Comparison of ENCODE assay signal across 23 cellular contexts in genomic region chr22:38762607-38763006, GRCh38. TPM values are rescaled to one million over a fixed set of nuclear protein-coding genes. Genes with fewer than 3 reads are reported as not detected.
DNase-seq lines count a peak whose midpoint lies in the region; ATAC-seq and TF ChIP-seq lines count a peak whose summit lies in the region.
"Had no signal": no experiment of that assay in that cellular context is flagged by ENCODE, and none has a peak within 500 bp of the region (broad histone marks: within the 10 kb centered on the region; RNA-seq: fewer than 3 reads in every experiment).

No MANE protein-coding gene starts in this region.

- no peaks in the 10 kb centered on the region for H3K27me3 ChIP-seq in breast epithelium
- no peaks in the 10 kb centered on the region for H3K27me3 ChIP-seq in uterus
- H3K27me3 ChIP-seq: body of pancreas, heart left ventricle had no signal

- peaks cover 3% of the 10 kb centered on the region for H3K9me3 Mint-ChIP-seq in glutamatergic neuron (ENCODE audit: unreplicated experiment)
- H3K9me3 Mint-ChIP-seq: nephron progenitor cell, WTC11 had no signal

- no peak overlapping the region for H3K4me3 Mint-ChIP-seq in glutamatergic neuron (ENCODE audit: unreplicated experiment)
- H3K4me3 Mint-ChIP-seq: nephron progenitor cell, WTC11 had no signal

- intact Hi-C loops in breast epithelium (cut with DNase I; ENCODE audit: low total_unique reads) (no loop called here), uterus (cut with DNase I; ENCODE audit: low total_unique reads) (no loop called here)

- H3K4me3 ChIP-seq in breast epithelium (no peak overlapping the region), uterus (no peak overlapping the region)
- H3K4me3 ChIP-seq: body of pancreas, heart left ventricle, lung, tibial artery had no signal

- H3K36me3 ChIP-seq in breast epithelium (no peaks in the 10 kb centered on the region), uterus (no peaks in the 10 kb centered on the region)
- H3K36me3 ChIP-seq: heart left ventricle, tibial artery had no signal

- H3K9me3 ChIP-seq in breast epithelium (no peaks in the 10 kb centered on the region), uterus (no peaks in the 10 kb centered on the region)
- H3K9me3 ChIP-seq: body of pancreas, heart left ventricle, tibial artery had no signal

- ATAC-seq in GM18519 (IDR thresholded peaks at IDR 0.05; ENCODE audit: low FRiP score, unreplicated experiment) = no peak
- ATAC-seq: body of pancreas; heart left ventricle; stimulated activated naive CD8-positive, alpha-beta T cell treated with anti-CD3 and anti-CD28 coated beads, Interleukin-15, Interleukin-2, amounts not matched to agents 100 U/mL and 50 U/mL, for 24 hours; WTC11 had no signal

- no peak for TF ChIP-seq CTCF in glutamatergic neuron (IDR thresholded peaks at IDR 0.05; ENCODE audit: partially characterized antibody, unreplicated experiment)
- no peak for TF ChIP-seq CTCF in breast epithelium (IDR thresholded peaks at IDR 0.05)
- no peak for TF ChIP-seq CTCF in uterus (IDR thresholded peaks at IDR 0.05)

- H3K27ac ChIP-seq in breast epithelium (no peak overlapping the region), uterus (no peak overlapping the region)
- H3K27ac ChIP-seq: body of pancreas, heart left ventricle, tibial artery had no signal

- no peak for TF ChIP-seq POLR2A in breast epithelium (IDR thresholded peaks at IDR 0.05)
- no peak for TF ChIP-seq POLR2A in uterus (IDR thresholded peaks at IDR 0.05)

- peaks cover 10% of the 10 kb centered on the region for H3K27me3 Mint-ChIP-seq in glutamatergic neuron (ENCODE audit: unreplicated experiment)

- H3K36me3 Mint-ChIP-seq in glutamatergic neuron (ENCODE audit: unreplicated experiment) = no peaks in the 10 kb centered on the region
- H3K36me3 Mint-ChIP-seq: WTC11 had no signal

- DNase-seq in NCI-H2171 treated with DMSO at 0.1 percent for 48 hours (lab: John Stamatoyannopoulos, UW) = peak; percentile 88
- no peak for DNase-seq in NCI-H2171 (lab: John Stamatoyannopoulos, UW)
- DNase-seq in NCI-H524 treated with DMSO at 0.1 percent for 48 hours (lab: John Stamatoyannopoulos, UW) = peak; percentile 69
- DNase-seq in glutamatergic neuron = peak; percentile 60
- peak; percentile 62 for DNase-seq in pons (ENCODE audit: low spot score)
- no peak for DNase-seq in breast epithelium (ENCODE audit: low spot score in 2 of 2)
- no peak for DNase-seq in uterus
- DNase-seq: activated CD4-positive, alpha-beta T cell treated with anti-CD3 and anti-CD28 coated beads, Interleukin-2, amount 50 U/mL, for 1 hour; activated T-cell treated with anti-CD3 and anti-CD28 coated beads, Interleukin-2, amount 50 U/mL, for 48 hours; AML-193; body of pancreas; heart left ventricle; Kasumi-1; NCI-H146; NCI-H748 treated with DMSO at 0.1 percent for 48 hours; nephron progenitor cell; stimulated activated naive CD8-positive, alpha-beta T cell treated with anti-CD3 and anti-CD28 coated beads, Interleukin-15, Interleukin-2, amounts not matched to agents 100 U/mL and 50 U/mL, for 24 hours; SW 1271; tibial artery had no signal

- H3K4me1 ChIP-seq in breast epithelium (no peaks in the 10 kb centered on the region), uterus (no peaks in the 10 kb centered on the region)

- H3K27ac Mint-ChIP-seq in glutamatergic neuron (ENCODE audit: unreplicated experiment) = peak overlapping the region; percentile 43
- H3K27ac Mint-ChIP-seq: nephron progenitor cell, progenitor cell of endocrine pancreas, WTC11 had no signal

- H3K4me1 Mint-ChIP-seq in glutamatergic neuron (ENCODE audit: low read depth, unreplicated experiment) = peaks cover 27% of the 10 kb centered on the region
- H3K4me1 Mint-ChIP-seq: WTC11 had no signal

RNA-seq across cellular contexts. Expression of gene SUN2, which starts 6.8 kb away (rescaled TPM):
- total RNA-seq in glutamatergic neuron (ENCODE audit: unreplicated experiment) (174 TPM), breast epithelium (100 to 1,000 TPM; 173 to 577 (median 266) TPM), uterus (100 to 1,000 TPM; 118 to 285 (median 175) TPM)

RNA-seq across cellular contexts. Expression of gene DNAL4, which starts 31.3 kb away (rescaled TPM):
- total RNA-seq in glutamatergic neuron (ENCODE audit: unreplicated experiment) (19.4 TPM), breast epithelium (10 to 100 TPM; 17.8 to 31.2 (median 21.3) TPM), uterus (10 to 100 TPM in 2 of 4 donors, 1 to 10 TPM in 2; 3.1 to 23.4 (median 8.3) TPM)

RNA-seq across cellular contexts. Expression of gene GTPBP1, which starts 56.9 kb away (rescaled TPM):
- total RNA-seq in glutamatergic neuron (ENCODE audit: unreplicated experiment) (55.6 TPM), breast epithelium (10 to 100 TPM; 32.3 to 58.7 (median 56.9) TPM), uterus (10 to 100 TPM; 16.2 to 71.5 (median 56.1) TPM)

Comparison
In these comparisons a context has a peak if more than half of its experiments do, and no peak if none do; other contexts are left out.
1. DNase-seq: peak in NCI-H2171 treated with DMSO at 0.1 percent for 48 hours (single experiment), NCI-H524 treated with DMSO at 0.1 percent for 48 hours (single experiment), glutamatergic neuron (single experiment) and pons (single experiment); none in NCI-H2171 (single experiment), breast epithelium (0 of 2) and uterus (0 of 2).